Comparison of ENCODE assay signal across 28 cellular contexts in genomic region chr9:94719878-94720277, GRCh38. TPM values are rescaled to one million over a fixed set of nuclear protein-coding genes. Genes with fewer than 3 reads are reported as not detected.
DNase-seq lines count a peak whose midpoint lies in the region; ATAC-seq, FAIRE-seq and TF ChIP-seq lines count a peak whose summit lies in the region.
"Had no signal": no experiment of that assay in that cellular context is flagged by ENCODE, and none has a peak within 500 bp of the region (broad histone marks: within the 10 kb centered on the region; RNA-seq: fewer than 3 reads in every experiment).

No MANE protein-coding gene starts in this region.

- TF ChIP-seq RAD21 in HepG2 (CRISPR knock-in tag; IDR thresholded peaks at IDR 0.05), result no peak

- intact Hi-C loops in HepG2 (cut with micrococcal nuclease; ENCODE audit: unreplicated experiment), result loop anchor here (10.0 kb wide), 1 partner anchor 135 kb away; no protein-coding TSS in a partner anchor
- intact Hi-C loops in right lobe of liver (cut with DNase I), result no loop called here

- TF ChIP-seq POLR2A in HepG2 (IDR thresholded peaks at IDR 0.05; ENCODE audit: insufficient read depth in 1 of 2, low read depth in 2 of 2, low read length in 2 of 2) (no peak), right lobe of liver (IDR thresholded peaks at IDR 0.05) (no peak)

- POLR2A ChIA-PET in HepG2 (lab: Yijun Ruan, JAX), result no interaction called here

- in situ Hi-C loops in HepG2 (cut with HindIII; ENCODE audit: extremely low pct_ligation_motif_present, low pct_unique_long_range_greater_than_20kb), result no loop called here

- peaks cover 5% of the 10 kb centered on the region for H3K9me3 Mint-ChIP-seq in osteocyte (ENCODE audit: unreplicated experiment)
- H3K9me3 Mint-ChIP-seq: activated naive CD4-positive, alpha-beta T cell treated with anti-CD3 and anti-CD28 coated beads for 36 hours; central memory CD8-positive, alpha-beta T cell; effector memory CD8-positive, alpha-beta T cell; HFFc6 had no signal

- 77% methylated on average over 4 of the region's 4 CpGs for WGBS in HepG2 (ENCODE audit: low lambda C conversion rate)
- 80% methylated on average over 4 of the region's 4 CpGs for WGBS in right lobe of liver (ENCODE audit: insufficient coverage, low coverage, low lambda C conversion rate, missing lambda C conversion rate)

- no peak for FAIRE-seq in HepG2 (lab: Jason Lieb, UNC)

- no peak overlapping the region for H3K4me3 Mint-ChIP-seq in osteocyte (ENCODE audit: unreplicated experiment)
- H3K4me3 Mint-ChIP-seq: activated naive CD4-positive, alpha-beta T cell treated with anti-CD3 and anti-CD28 coated beads for 36 hours; CD14-positive monocyte; central memory CD8-positive, alpha-beta T cell; effector memory CD8-positive, alpha-beta T cell; HFFc6; nephron progenitor cell; stimulated activated naive B cell treated with anti-CD40 and anti-IgM and Interleukin-4, amounts not matched to agents 10 μg/mL and 1 μg/mL and 100 μg/mL, for 72 hours had no signal

- H3K9ac ChIP-seq in HepG2 (ENCODE audit: insufficient read depth, low read depth, low read length), result no peak overlapping the region
- H3K9ac ChIP-seq: GM23248, KMS-11, parathyroid adenoma, SK-N-SH had no signal

- H3K9me3 ChIP-seq in HepG2 (ENCODE audit: low read length) (peaks cover 5% of the 10 kb centered on the region; the same call in 1 of the 2 replicates), right lobe of liver (no peaks in the 10 kb centered on the region), RWPE2 (ENCODE audit: severe bottlenecking) (no peaks in the 10 kb centered on the region)
- H3K9me3 ChIP-seq: gastrocnemius medialis, SK-N-SH, upper lobe of left lung had no signal

- no peaks in the 10 kb centered on the region for H3K4me1 Mint-ChIP-seq in osteocyte (ENCODE audit: unreplicated experiment)
- H3K4me1 Mint-ChIP-seq: CD14-positive monocyte; central memory CD8-positive, alpha-beta T cell; stimulated activated naive B cell treated with anti-CD40 and anti-IgM and Interleukin-4, amounts not matched to agents 10 μg/mL and 1 μg/mL and 100 μg/mL, for 72 hours had no signal

- no peak for TF ChIP-seq EP300 in HepG2 (IDR thresholded peaks at IDR 0.05; ENCODE audit: low read depth in 2 of 2, low read length in 2 of 2)
- no peak for TF ChIP-seq EP300 in HepG2 (CRISPR knock-in tag; IDR thresholded peaks at IDR 0.05; ENCODE audit: borderline replicate concordance)

- H3K36me3 Mint-ChIP-seq in osteocyte (ENCODE audit: unreplicated experiment), result no peaks in the 10 kb centered on the region
- H3K36me3 Mint-ChIP-seq: CD14-positive monocyte; stimulated activated naive B cell treated with anti-CD40 and anti-IgM and Interleukin-4, amounts not matched to agents 10 μg/mL and 1 μg/mL and 100 μg/mL, for 72 hours had no signal

- no peak overlapping the region for H3K4me3 ChIP-seq in HepG2 (replicated peaks in 1 of 3; ENCODE audit: insufficient read depth in 1 of 3, low read depth in 2 of 3, low read length in 3 of 3)
- no peak overlapping the region for H3K4me3 ChIP-seq in right lobe of liver
- H3K4me3 ChIP-seq in RWPE2 (ENCODE audit: severe bottlenecking), result no peak overlapping the region
- H3K4me3 ChIP-seq: gastrocnemius medialis, GM23248, skin epidermis, upper lobe of left lung had no signal

- peak overlapping the region; percentile 34 for H2AFZ ChIP-seq in HepG2 (ENCODE audit: low read length)
- H2AFZ ChIP-seq: GM23248, parathyroid adenoma had no signal

- H3K79me2 ChIP-seq in HepG2 (ENCODE audit: insufficient read depth, low read length), result no peaks in the 10 kb centered on the region
- H3K79me2 ChIP-seq: parathyroid adenoma had no signal

- H3K36me3 ChIP-seq in HepG2 (replicated peaks in 1 of 2; ENCODE audit: control insufficient read depth in 1 of 2, insufficient read depth in 2 of 2, low read length in 2 of 2) (no peaks in the 10 kb centered on the region), right lobe of liver (no peaks in the 10 kb centered on the region), RWPE2 (ENCODE audit: low read depth) (no peaks in the 10 kb centered on the region)
- H3K36me3 ChIP-seq: gastrocnemius medialis, upper lobe of left lung had no signal

- no peaks in the 10 kb centered on the region for H4K20me1 ChIP-seq in HepG2 (ENCODE audit: insufficient read depth, low read length)

- H3K27ac Mint-ChIP-seq in osteocyte (ENCODE audit: unreplicated experiment), result no peak overlapping the region
- H3K27ac Mint-ChIP-seq: activated naive CD4-positive, alpha-beta T cell treated with anti-CD3 and anti-CD28 coated beads for 36 hours; CD14-positive monocyte; effector memory CD8-positive, alpha-beta T cell; HFFc6; nephron progenitor cell; stimulated activated naive B cell treated with anti-CD40 and anti-IgM and Interleukin-4, amounts not matched to agents 10 μg/mL and 1 μg/mL and 100 μg/mL, for 72 hours had no signal

- H3K4me1 ChIP-seq in HepG2 (ENCODE audit: insufficient read depth, low read length) (peaks cover 30% of the 10 kb centered on the region), right lobe of liver (no peaks in the 10 kb centered on the region), RWPE2 (ENCODE audit: insufficient read depth, poor library complexity, severe bottlenecking) (peaks cover 17% of the 10 kb centered on the region), foreskin keratinocyte (peaks cover 22% of the 10 kb centered on the region)
- H3K4me1 ChIP-seq: gastrocnemius medialis, parathyroid adenoma, upper lobe of left lung had no signal

- no peak for DNase-seq in HepG2 (ENCODE audit: low spot score)
- DNase-seq in right lobe of liver, result no peak
- no peak for DNase-seq in RWPE2 (ENCODE audit: low spot score)
- peak; percentile 48 to 77 for DNase-seq in foreskin keratinocyte
- no peak for DNase-seq in osteocyte (ENCODE audit: extremely low spot score, unreplicated experiment)
- DNase-seq in SIG-M5 treated with dmso at 0.1 percent for 504 hours (lab: John Stamatoyannopoulos, UW; ENCODE audit: unreplicated experiment), result no peak
- DNase-seq: activated CD4-positive, alpha-beta T cell treated with anti-CD3 and anti-CD28 coated beads, Interleukin-2, amount 50 U/mL, for 48 hours; activated CD4-positive, CD25-positive, alpha-beta regulatory T cell; activated naive CD4-positive, alpha-beta T cell treated with anti-CD3 and anti-CD28 coated beads for 36 hours; effector memory CD8-positive, alpha-beta T cell; gastrocnemius medialis; GF-D8; GM23248; HFFc6; NCI-H1048; NCI-H748 treated with DMSO at 0.1 percent for 48 hours; nephron progenitor cell; retina; SK-N-SH; stimulated activated naive B cell treated with anti-CD40 and anti-IgM and Interleukin-4, amounts not matched to agents 10 μg/mL and 1 μg/mL and 100 μg/mL, for 72 hours; upper lobe of left lung had no signal

- peaks cover 16% of the 10 kb centered on the region for H3K27me3 Mint-ChIP-seq in osteocyte (ENCODE audit: unreplicated experiment)

- TF ChIP-seq CTCF in HepG2 (CRISPR knock-in tag; IDR thresholded peaks at IDR 0.05) (no peak), right lobe of liver (IDR thresholded peaks at IDR 0.05) (no peak), RWPE2 (IDR thresholded peaks at IDR 0.05; ENCODE audit: poor library complexity, severe bottlenecking) (no peak), foreskin keratinocyte (conservative IDR thresholded peaks at IDR 0.05) (no peak), osteocyte (IDR thresholded peaks at IDR 0.05) (no peak)

- no peak overlapping the region for H3K27ac ChIP-seq in HepG2 (ENCODE audit: extremely low read length, insufficient read depth, low read length)
- no peak overlapping the region for H3K27ac ChIP-seq in right lobe of liver
- H3K27ac ChIP-seq in RWPE2 (ENCODE audit: poor library complexity, severe bottlenecking), result peak overlapping the region; percentile 48
- H3K27ac ChIP-seq in foreskin keratinocyte, result peak overlapping the region; percentile 97
- H3K27ac ChIP-seq: gastrocnemius medialis, GM23248, KMS-11, parathyroid adenoma, skin epidermis, upper lobe of left lung had no signal

- ATAC-seq in HepG2, result no peak
- ATAC-seq in right lobe of liver, result no peak
- peak; percentile 73 for ATAC-seq in RWPE2 (ENCODE audit: low read depth)
- peak; percentile 40 for ATAC-seq in foreskin keratinocyte
- ATAC-seq in GM19452 (IDR thresholded peaks at IDR 0.05; ENCODE audit: unreplicated experiment), result no peak
- no peak for ATAC-seq in HG02642 (IDR thresholded peaks at IDR 0.05; ENCODE audit: poor library complexity, unreplicated experiment)
- ATAC-seq: effector memory CD8-positive, alpha-beta T cell; gastrocnemius medialis; stimulated activated naive B cell treated with anti-CD40 and anti-IgM and Interleukin-4, amounts not matched to agents 10 μg/mL and 1 μg/mL and 100 μg/mL, for 72 hours had no signal

- no TSS peak for BruUV-seq in HepG2 (replicated peaks; lab: Mats Ljungman, UMichigan)

- H3K27me3 ChIP-seq in HepG2 (ENCODE audit: control insufficient read depth in 1 of 2, insufficient read depth in 2 of 2, low read length in 2 of 2), result no peaks in the 10 kb centered on the region
- H3K27me3 ChIP-seq in right lobe of liver, result no peaks in the 10 kb centered on the region
- H3K27me3 ChIP-seq in RWPE2 (ENCODE audit: insufficient read depth, poor library complexity, severe bottlenecking), result no peaks in the 10 kb centered on the region
- H3K27me3 ChIP-seq in foreskin keratinocyte, result no peaks in the 10 kb centered on the region
- H3K27me3 ChIP-seq: gastrocnemius medialis, upper lobe of left lung had no signal

- H3K4me2 ChIP-seq in HepG2 (ENCODE audit: low read depth, low read length), result no peak overlapping the region
- H3K4me2 ChIP-seq: KMS-11, SK-N-SH had no signal

- CTCF ChIA-PET in HepG2 (lab: Yijun Ruan, JAX; ENCODE audit: low intra/inter-chr PET ratio, low total read pairs), result no interaction called here

RNA-seq across cellular contexts. Expression of gene AOPEP, which starts 6.6 kb away (rescaled TPM):
- total RNA-seq in HepG2 (2016; rRNA removed; fragmentation: Illumina TruSeq; extraction: Trizol), result 32.8 and 41.6 TPM in 2 replicates
- 123 and 126 TPM in 2 replicates for total RNA-seq in HepG2 (2016; cell fraction: cytosol; rRNA removed; fragmentation: Illumina TruSeq; extraction: Trizol; ENCODE audit: low read depth)
- total RNA-seq in HepG2 (2016; cell fraction: insoluble cytoplasmic fraction; rRNA removed; fragmentation: Illumina TruSeq; extraction: Trizol), result 32.0 and 42.2 TPM in 2 replicates
- 97.8 and 104 TPM in 2 replicates for total RNA-seq in HepG2 (2016; cell fraction: membrane; rRNA removed; fragmentation: Illumina TruSeq; extraction: Trizol)
- 73.7 and 78.3 TPM in 2 replicates for total RNA-seq in HepG2 (2016; cell fraction: nucleus; rRNA removed; fragmentation: Illumina TruSeq; extraction: Trizol)
- 21.7 and 22.2 TPM in 2 replicates for polyA plus RNA-seq in HepG2 (2011; rRNA removed)
- 20.4 and 22.0 TPM in 2 replicates for polyA plus RNA-seq in HepG2 (2011; cell fraction: cytosol; rRNA removed)
- polyA plus RNA-seq in HepG2 (2011; cell fraction: nucleus; rRNA removed), result 39.3 and 43.4 TPM in 2 replicates
- polyA plus RNA-seq in HepG2 (2012), result 24.1 and 26.1 TPM in 2 replicates
- 146 and 149 TPM in 2 replicates for polyA plus RNA-seq in HepG2 (2016; cell fraction: cytosol; fragmentation: Illumina TruSeq; extraction: Trizol; ENCODE audit: low read depth)
- polyA plus RNA-seq in HepG2 (2016; cell fraction: insoluble cytoplasmic fraction; fragmentation: Illumina TruSeq; extraction: Trizol; ENCODE audit: low read depth), result 35.6 and 38.6 TPM in 2 replicates
- polyA plus RNA-seq in HepG2 (2016; cell fraction: membrane; fragmentation: Illumina TruSeq; extraction: Trizol; ENCODE audit: low read depth), result 101 TPM in 2 replicates
- polyA plus RNA-seq in HepG2 (2016; cell fraction: nucleus; fragmentation: Illumina TruSeq; extraction: Trizol; ENCODE audit: insufficient read depth, low read depth), result 45.0 and 46.7 TPM in 2 replicates
- polyA minus RNA-seq in HepG2 (2011; rRNA and poly(A)+ RNA removed; ENCODE audit: low replicate concordance), result 43.7 TPM in 2 replicates
- polyA minus RNA-seq in HepG2 (2011; cell fraction: cytosol; rRNA and poly(A)+ RNA removed), result 8.5 and 9.2 TPM in 2 replicates
- 186 and 194 TPM in 2 replicates for polyA minus RNA-seq in HepG2 (2011; cell fraction: nucleus; rRNA and poly(A)+ RNA removed)
- total RNA-seq in right lobe of liver, result 100 to 1,000 TPM in 1 of 6 experiments, 10 to 100 TPM in 5; 36.6 to 110 (median 63.3) TPM
- total RNA-seq in foreskin keratinocyte, result 25.7 and 28.5 TPM in 2 replicates
- polyA plus RNA-seq in foreskin keratinocyte, result 27.0 and 32.1 TPM in 2 replicates
- total RNA-seq in osteocyte, result 104 and 108 TPM in 2 replicates

Comparison
In these comparisons a context has a peak if more than half of its experiments do, and no peak if none do; other contexts are left out.
1. ATAC-seq: peak in RWPE2 (single experiment) and foreskin keratinocyte (single experiment); none in HepG2 (single experiment), right lobe of liver (0 of 4), GM19452 (single experiment) and HG02642 (single experiment).
2. DNase-seq: peak in foreskin keratinocyte (2 of 2); none in HepG2 (single experiment), right lobe of liver (0 of 3), RWPE2 (single experiment), osteocyte (single experiment) and SIG-M5 treated with dmso at 0.1 percent for 504 hours (single experiment).
3. H3K27ac ChIP-seq: peak in RWPE2 (single experiment) and foreskin keratinocyte (single experiment); none in HepG2 (single experiment) and right lobe of liver (0 of 3).